ENCODE assay signal across 1 cellular context in the genomic region with DNA sequence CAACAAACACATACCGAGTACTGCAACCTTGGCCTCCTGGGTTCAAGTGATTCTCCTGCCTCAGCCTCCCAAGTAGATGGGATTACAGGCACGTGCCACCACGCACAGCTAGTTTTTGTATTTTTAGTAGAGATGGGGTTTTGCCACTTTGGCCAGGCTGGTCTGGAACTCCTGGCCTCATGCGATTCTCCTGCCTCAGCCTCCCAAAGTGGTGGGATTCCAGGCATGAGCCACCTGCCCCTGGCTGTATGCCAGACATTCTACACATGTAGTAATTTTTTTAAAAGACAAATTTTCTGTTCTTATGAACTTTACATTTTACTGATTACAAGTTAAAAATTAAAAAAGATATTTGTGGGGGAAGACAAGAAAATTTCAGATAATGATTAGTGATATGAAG. TPM values are rescaled to one million over a fixed set of nuclear protein-coding genes. Genes with fewer than 3 reads are reported as not detected.
"Had no signal": no experiment of that assay in that cellular context is flagged by ENCODE, and none has a peak within 500 bp of the region (broad histone marks: within the 10 kb centered on the region; RNA-seq: fewer than 3 reads in every experiment).

No MANE protein-coding gene starts in this region.

RNA-seq across cellular contexts. Expression of a gene that starts 9.4 kb away (rescaled TPM):
- total RNA-seq: ascending aorta had no signal

RNA-seq across cellular contexts. Expression of a gene that starts 53.4 kb away (rescaled TPM):
- total RNA-seq: ascending aorta had no signal
